19 cellular contexts compared by ENCODE assay signal in genomic region chr2:46389417-46389916, GRCh38.
DNase-seq lines count a peak whose midpoint lies in the region; ATAC-seq and TF ChIP-seq lines count a peak whose summit lies in the region.
"Had no signal": no experiment of that assay in that cellular context is flagged by ENCODE, and none has a peak within 500 bp of the region (broad histone marks: within the 10 kb centered on the region; RNA-seq: fewer than 3 reads in every experiment).

No MANE protein-coding gene starts in this region.

- no peaks in the 10 kb centered on the region for H3K79me1 ChIP-seq in H9 (ENCODE audit: insufficient read depth, low read depth, low read length, poor library complexity, severe bottlenecking)

- no peak overlapping the region for H4K5ac ChIP-seq in H9 (ENCODE audit: insufficient read length, low read depth, low read length)

- H3K23me2 ChIP-seq in H9 (ENCODE audit: insufficient read length, low read depth, low read length, poor library complexity, severe bottlenecking): no peaks in the 10 kb centered on the region

- ATAC-seq in left ventricle myocardium superior (peak; percentile 50), HG02678 (IDR thresholded peaks at IDR 0.05; ENCODE audit: unreplicated experiment) (no peak), GM18907 (IDR thresholded peaks at IDR 0.05; ENCODE audit: unreplicated experiment) (no peak)

- H2BK120ac ChIP-seq in H9 (ENCODE audit: low read depth, low read length, poor library complexity, severe bottlenecking): no peak overlapping the region

- peaks cover 0 to 13% (median 9%) of the 10 kb centered on the region in 3 donors for H3K36me3 ChIP-seq in skeletal muscle tissue (ENCODE audit: control insufficient read depth in 3 of 3, insufficient read depth in 3 of 3, low read length in 3 of 3)

- no peak overlapping the region for H2BK15ac ChIP-seq in H9 (ENCODE audit: low read depth, low read length)

- no peak overlapping the region for H3K14ac ChIP-seq in H9 (ENCODE audit: insufficient read depth, low read length)

- no peak overlapping the region for H3K9ac ChIP-seq in H9 (ENCODE audit: extremely low read depth, insufficient read length, low read length)
- no peak overlapping the region for H3K9ac ChIP-seq in skeletal muscle tissue (ENCODE audit: low read depth in 1 of 3, low read length in 3 of 3)

- no peak overlapping the region for H3K56ac ChIP-seq in H9 (ENCODE audit: insufficient read length, low read depth, low read length)

- no peak overlapping the region for H3K27ac Mint-ChIP-seq in H9
- H3K27ac Mint-ChIP-seq: immature natural killer cell had no signal

- H2BK5ac ChIP-seq in H9 (ENCODE audit: insufficient read length, low read length): no peak overlapping the region

- no peak overlapping the region for H3K23ac ChIP-seq in H9 (ENCODE audit: insufficient read length, low read depth, low read length)

- H3K4me1 ChIP-seq in H9 (ENCODE audit: insufficient read depth, low read length): no peaks in the 10 kb centered on the region
- H3K4me1 ChIP-seq in skeletal muscle tissue (ENCODE audit: control insufficient read depth in 3 of 3, insufficient read depth in 3 of 3, low read length in 3 of 3): peaks cover 0 to 4% (median 4%) of the 10 kb centered on the region in 3 donors

- no peak overlapping the region for H2AK5ac ChIP-seq in H9 (ENCODE audit: insufficient read length, low read length)

- H3K4me1 Mint-ChIP-seq in H9: peaks cover 0 to 3% of the 10 kb centered on the region in 2 experiments; a peak in 1 of 4 replicates
- H3K4me1 Mint-ChIP-seq: immature natural killer cell had no signal

- H3K4me2 ChIP-seq in H9 (ENCODE audit: insufficient read depth, insufficient read length, low read length): no peak overlapping the region

- H4K8ac ChIP-seq in H9 (replicated peaks; ENCODE audit: insufficient read length, low read depth, low read length): no peak overlapping the region

- H3K27me3 Mint-ChIP-seq in H9 (ENCODE audit: low read depth): no peaks in the 10 kb centered on the region; the same call in none of the 2 replicates

- H3K9me3 Mint-ChIP-seq in H9: no peaks in the 10 kb centered on the region
- H3K9me3 Mint-ChIP-seq: immature natural killer cell had no signal

- no peak overlapping the region for H2BK12ac ChIP-seq in H9 (ENCODE audit: insufficient read length, low read depth, low read length)

- no peaks in the 10 kb centered on the region for H3K27me3 ChIP-seq in H9 (ENCODE audit: insufficient read depth, low read length)
- H3K27me3 ChIP-seq in skeletal muscle tissue (ENCODE audit: control insufficient read depth in 3 of 3, insufficient read depth in 3 of 3, low read length in 3 of 3): no peaks in the 10 kb centered on the region
- H3K27me3 ChIP-seq: brain microvascular endothelial cell had no signal

- no CpG with 5 or more reads among the region's 13 CpGs for WGBS in H9 (ENCODE audit: extremely low coverage, insufficient read length, low lambda C conversion rate)

- no peak overlapping the region for H3K18ac ChIP-seq in H9 (ENCODE audit: insufficient read length, low read depth, low read length)

- H3K9me3 ChIP-seq in H9 (ENCODE audit: control insufficient read depth, low read depth, low read length) (no peaks in the 10 kb centered on the region), skeletal muscle tissue (ENCODE audit: control insufficient read depth in 3 of 3, low read length in 3 of 3) (no peaks in the 10 kb centered on the region)

- TF ChIP-seq CTCF in H9 (conservative IDR thresholded peaks at IDR 0.05): no peak
- TF ChIP-seq CTCF in choroid plexus epithelial cell (conservative IDR thresholded peaks at IDR 0.05; ENCODE audit: low read depth, low read length): peak; percentile 34

- H3K4me3 ChIP-seq in choroid plexus epithelial cell (ENCODE audit: low read depth, low read length): no peak overlapping the region
- no peak overlapping the region for H3K4me3 ChIP-seq in skeletal muscle tissue (ENCODE audit: low read length in 3 of 3)

- H3K27ac ChIP-seq in H9 (ENCODE audit: insufficient read length, low read depth, low read length) (no peak overlapping the region), skeletal muscle tissue (ENCODE audit: low read depth, low read length) (peak overlapping the region; percentile 16)
- H3K27ac ChIP-seq: brain microvascular endothelial cell had no signal

- intact Hi-C loops in left ventricle myocardium superior (cut with micrococcal nuclease): no loop called here

- no peak overlapping the region for H4K91ac ChIP-seq in H9 (ENCODE audit: insufficient read length, low read depth, low read length)

- no peaks in the 10 kb centered on the region for H4K20me1 ChIP-seq in H9 (ENCODE audit: control insufficient read depth, insufficient read depth, insufficient read length)

- no peaks in the 10 kb centered on the region for H3K79me2 ChIP-seq in H9 (ENCODE audit: insufficient read depth, low read length)

- H2BK20ac ChIP-seq in H9 (ENCODE audit: low read depth, low read length, poor library complexity, severe bottlenecking): no peak overlapping the region

- no peaks in the 10 kb centered on the region for H3K36me3 Mint-ChIP-seq in H9 (ENCODE audit: insufficient read depth in 1 of 3, low read depth in 3 of 3)
- H3K36me3 Mint-ChIP-seq: immature natural killer cell had no signal

- no peak overlapping the region for H3T11ph ChIP-seq in H9 (ENCODE audit: low read length)

- DNase-seq in H9 (peak; percentile 20), choroid plexus epithelial cell (ENCODE audit: low read depth) (peak; percentile 13), left ventricle myocardium superior (peak; percentile 61), glomerular visceral epithelial cell (ENCODE audit: extremely low spot score) (no peak), GOT3 (lab: John Stamatoyannopoulos, UW) (no peak)
- DNase-seq: activated naive CD4-positive, alpha-beta T cell treated with anti-CD3 and anti-CD28 coated beads, Interleukin-2, amount 50 U/mL, for 16 hours; brain microvascular endothelial cell; DMS 273 treated with DMSO at 0.1 percent for 48 hours; immature natural killer cell; Karpas-422; NCI-H1417 treated with DMSO at 0.1 percent for 48 hours; NCI-H2227 treated with DMSO at 0.1 percent for 48 hours; occipital lobe; small intestine; stimulated activated naive CD4-positive, alpha-beta T cell; T-helper 2 cell had no signal

- H2AFZ ChIP-seq in H9 (ENCODE audit: low read length): no peak overlapping the region

- no peak overlapping the region for H3K4ac ChIP-seq in H9 (ENCODE audit: low read depth, low read length)

- no peak overlapping the region for H3K4me3 Mint-ChIP-seq in H9
- H3K4me3 Mint-ChIP-seq: immature natural killer cell had no signal

Comparison
In these comparisons a context has a peak if more than half of its experiments do, and no peak if none do; other contexts are left out.
1. DNase-seq: peak in H9 (single experiment), choroid plexus epithelial cell (single experiment) and left ventricle myocardium superior (single experiment); none in glomerular visceral epithelial cell (single experiment) and GOT3 (single experiment).